Comparison of ENCODE assay signal across 14 cellular contexts in the genomic region with DNA sequence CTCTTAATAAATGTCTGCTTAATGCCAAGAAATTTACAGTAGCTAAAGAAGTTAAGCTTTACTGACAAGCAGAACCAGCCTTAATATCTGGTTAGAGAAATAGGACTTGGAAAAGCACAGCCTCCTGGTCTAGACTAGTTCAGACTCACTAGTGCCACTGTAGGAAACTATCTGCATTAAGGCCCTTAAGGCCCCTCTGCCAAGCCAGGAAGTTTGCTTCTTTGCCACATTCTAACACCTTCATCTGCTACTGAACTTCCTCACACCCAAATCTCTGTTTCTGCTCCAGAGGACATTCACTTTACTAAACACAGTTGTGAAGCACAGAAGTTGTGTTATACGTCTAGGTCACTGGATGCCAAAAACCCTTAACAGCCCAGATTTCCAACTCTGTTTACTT.
DNase-seq lines count a peak whose midpoint lies in the region; ATAC-seq and TF ChIP-seq lines count a peak whose summit lies in the region.
"Had no signal": no experiment of that assay in that cellular context is flagged by ENCODE, and none has a peak within 500 bp of the region (broad histone marks: within the 10 kb centered on the region; RNA-seq: fewer than 3 reads in every experiment).

No MANE protein-coding gene starts in this region.

- peaks cover 2% of the 10 kb centered on the region; the same call in 1 of the 2 replicates for H3K9me3 ChIP-seq in IMR-90 (ENCODE audit: control insufficient read depth, insufficient read depth, low read length)
- peaks cover 13% of the 10 kb centered on the region for H3K9me3 ChIP-seq in endodermal cell (ENCODE audit: control insufficient read depth, low read length)
- H3K9me3 ChIP-seq: BE2C had no signal

- no peak overlapping the region for H3K27ac ChIP-seq in IMR-90 (ENCODE audit: insufficient read depth, low read length)
- no peak overlapping the region for H3K27ac ChIP-seq in endodermal cell (ENCODE audit: low read depth, low read length)
- no peak overlapping the region for H3K27ac ChIP-seq in mesendoderm (ENCODE audit: low read depth, low read length)
- H3K27ac ChIP-seq: C4-2B had no signal

- no peak for TF ChIP-seq POLR2A in IMR-90 (IDR thresholded peaks at IDR 0.05; ENCODE audit: low read depth, low read length)

- peaks cover 18% of the 10 kb centered on the region for H3K4me1 Mint-ChIP-seq in Calu3 (ENCODE audit: low read depth, unreplicated experiment)
- peaks cover 3% of the 10 kb centered on the region for H3K4me1 Mint-ChIP-seq in endodermal cell
- no peaks in the 10 kb centered on the region for H3K4me1 Mint-ChIP-seq in activated T-helper 1 cell treated with anti-CD3 and anti-CD28 coated beads, Interleukin-12 subunit alpha, Interleukin-12 subunit beta, Interleukin-2, Interleukin-4 antibody, amounts not matched to agents 30 ng/mL and 10 ng/mL and 1 ng/mL, durations not matched to agents 14 hours and 24 hours and 36 hours (ENCODE audit: low read depth)

- TF ChIP-seq CTCF in Calu3 (IDR thresholded peaks at IDR 0.05; ENCODE audit: unreplicated experiment) (no peak), IMR-90 (conservative IDR thresholded peaks at IDR 0.05; ENCODE audit: low read depth, low read length) (no peak), endodermal cell (conservative IDR thresholded peaks at IDR 0.05) (peak; percentile 28)

- DNase-seq in Calu3 (no peak), IMR-90 (no peak), endodermal cell (no peak), mesendoderm (no peak), epidermal melanocyte (ENCODE audit: insufficient read length, low spot score) (no peak)
- no peak for DNase-seq in stimulated activated naive CD8-positive, alpha-beta T cell treated with anti-CD3 and anti-CD28 coated beads, Interleukin-15, Interleukin-2, amounts not matched to agents 100 U/mL and 50 U/mL, for 24 hours
- no peak for DNase-seq in effector CD4-positive, alpha-beta T cell
- DNase-seq in activated T-helper 1 cell treated with anti-CD3 and anti-CD28 coated beads, Interleukin-12 subunit alpha, Interleukin-12 subunit beta, Interleukin-2, Interleukin-4 antibody, amounts not matched to agents 30 ng/mL and 10 ng/mL and 1 ng/mL, durations not matched to agents 14 hours and 24 hours and 36 hours (ENCODE audit: low spot score): no peak
- DNase-seq: BE2C; CD4-positive, alpha-beta memory T cell; DND-41; GDM1 had no signal

- peaks cover 6% of the 10 kb centered on the region for H3K9me3 Mint-ChIP-seq in Calu3 (ENCODE audit: low read depth, unreplicated experiment)
- H3K9me3 Mint-ChIP-seq in endodermal cell: peaks cover 17% of the 10 kb centered on the region
- peaks cover 18% of the 10 kb centered on the region for H3K9me3 Mint-ChIP-seq in activated T-helper 1 cell treated with anti-CD3 and anti-CD28 coated beads, Interleukin-12 subunit alpha, Interleukin-12 subunit beta, Interleukin-2, Interleukin-4 antibody, amounts not matched to agents 30 ng/mL and 10 ng/mL and 1 ng/mL, durations not matched to agents 14 hours and 24 hours and 36 hours

- H3K27me3 Mint-ChIP-seq in Calu3 (ENCODE audit: unreplicated experiment) (no peaks in the 10 kb centered on the region), endodermal cell (ENCODE audit: insufficient read depth) (peaks cover 1% of the 10 kb centered on the region)
- H3K27me3 Mint-ChIP-seq in activated T-helper 1 cell treated with anti-CD3 and anti-CD28 coated beads, Interleukin-12 subunit alpha, Interleukin-12 subunit beta, Interleukin-2, Interleukin-4 antibody, amounts not matched to agents 30 ng/mL and 10 ng/mL and 1 ng/mL, durations not matched to agents 14 hours and 24 hours and 36 hours (ENCODE audit: insufficient read depth): no peaks in the 10 kb centered on the region
- H3K27me3 Mint-ChIP-seq: CD4-positive, alpha-beta memory T cell had no signal

- WGBS in IMR-90 (ENCODE audit: extremely low coverage in 2 of 2, insufficient read length in 1 of 2), 2 experiments: no CpG with 5 or more reads among the region's 1 CpG
- 81 to 100% methylated on average over 1 of the region's 1 CpG for WGBS in endodermal cell (ENCODE audit: insufficient coverage in 1 of 2, insufficient read length in 1 of 2), 2 experiments
- no CpG with 5 or more reads among the region's 1 CpG for WGBS in mesendoderm (ENCODE audit: extremely low coverage, insufficient coverage, low lambda C conversion rate)

- BruUV-seq in Calu3 (replicated peaks; lab: Mats Ljungman, UMichigan) (no TSS peak), IMR-90 (replicated peaks; lab: Mats Ljungman, UMichigan) (no TSS peak)

- H3K27me3 ChIP-seq in IMR-90 (ENCODE audit: control insufficient read depth, insufficient read depth, low read length) (no peaks in the 10 kb centered on the region), endodermal cell (ENCODE audit: control insufficient read depth, insufficient read depth, low read length, poor library complexity, severe bottlenecking) (no peaks in the 10 kb centered on the region), mesendoderm (ENCODE audit: insufficient read depth, low read length, poor library complexity) (no peaks in the 10 kb centered on the region)
- H3K27me3 ChIP-seq: BE2C had no signal

- H3K4ac ChIP-seq in IMR-90 (ENCODE audit: low read depth, low read length) (peak overlapping the region; percentile 66), mesendoderm (ENCODE audit: low read depth, low read length) (no peak overlapping the region)

- H3K4me3 Mint-ChIP-seq in Calu3 (ENCODE audit: low read depth, unreplicated experiment) (no peak overlapping the region), endodermal cell (no peak overlapping the region)
- no peak overlapping the region for H3K4me3 Mint-ChIP-seq in activated T-helper 1 cell treated with anti-CD3 and anti-CD28 coated beads, Interleukin-12 subunit alpha, Interleukin-12 subunit beta, Interleukin-2, Interleukin-4 antibody, amounts not matched to agents 30 ng/mL and 10 ng/mL and 1 ng/mL, durations not matched to agents 14 hours and 24 hours and 36 hours
- H3K4me3 Mint-ChIP-seq: CD4-positive, alpha-beta memory T cell had no signal

- CTCF ChIA-PET in Calu3 (lab: Charles Lee) (no interaction called here), IMR-90 (lab: Yijun Ruan, JAX) (no interaction called here)

- no peaks in the 10 kb centered on the region for H3K9me1 ChIP-seq in IMR-90 (ENCODE audit: insufficient read depth, low read length)

- TF ChIP-seq RAD21 in IMR-90 (IDR thresholded peaks at IDR 0.05; ENCODE audit: low read length): no peak

- no peak overlapping the region for H3K18ac ChIP-seq in IMR-90 (ENCODE audit: low read depth, low read length)
- no peak overlapping the region for H3K18ac ChIP-seq in mesendoderm (ENCODE audit: low read length)

- H2BK5ac ChIP-seq in IMR-90 (ENCODE audit: low read depth, low read length, poor library complexity, severe bottlenecking) (no peak overlapping the region), mesendoderm (ENCODE audit: low read length) (no peak overlapping the region)

- H3K9ac ChIP-seq in IMR-90 (ENCODE audit: low read depth, low read length) (no peak overlapping the region), endodermal cell (ENCODE audit: extremely low read depth, low read length, poor library complexity, severe bottlenecking) (no peak overlapping the region), mesendoderm (ENCODE audit: low read length) (no peak overlapping the region)

- H2BK20ac ChIP-seq in IMR-90 (ENCODE audit: low read depth, low read length): peak overlapping the region; percentile 61

- H4K91ac ChIP-seq in IMR-90 (ENCODE audit: insufficient read depth, low read depth, low read length): peak overlapping the region; percentile 31; the same call in 1 of the 2 replicates

- no peak overlapping the region for H3K4me2 ChIP-seq in IMR-90 (ENCODE audit: low read depth, low read length)
- H3K4me2 ChIP-seq in mesendoderm (ENCODE audit: low read length): no peak overlapping the region

- H2BK15ac ChIP-seq in IMR-90 (ENCODE audit: low read depth, low read length) (peak overlapping the region; percentile 84; the same call in 2 of the 3 replicates), mesendoderm (replicated peaks; ENCODE audit: low read depth) (no peak overlapping the region)

- ATAC-seq in IMR-90 (ENCODE audit: low read depth): no peak
- ATAC-seq in stimulated activated naive CD8-positive, alpha-beta T cell treated with anti-CD3 and anti-CD28 coated beads, Interleukin-15, Interleukin-2, amounts not matched to agents 100 U/mL and 50 U/mL, for 24 hours: no peak

- no peak overlapping the region for H2AFZ ChIP-seq in IMR-90 (replicated peaks; ENCODE audit: low read length, poor library complexity)

- no peaks in the 10 kb centered on the region for H3K36me3 ChIP-seq in IMR-90 (ENCODE audit: control insufficient read depth, insufficient read depth, low read length)
- no peaks in the 10 kb centered on the region for H3K36me3 ChIP-seq in endodermal cell (ENCODE audit: control insufficient read depth, insufficient read depth, low read length)
- H3K36me3 ChIP-seq in mesendoderm (ENCODE audit: control insufficient read depth, insufficient read depth, low read length): no peaks in the 10 kb centered on the region
- H3K36me3 ChIP-seq: BE2C had no signal

- H3K79me1 ChIP-seq in IMR-90 (ENCODE audit: low read depth in 1 of 2, low read length in 2 of 2): 0 out of 4 replicates have a peak, but pooled peaks cover 0 to 5% of the 10 kb centered on the region in 2 experiments
- H3K79me1 ChIP-seq in mesendoderm (ENCODE audit: low read length): no peaks in the 10 kb centered on the region

- intact Hi-C loops in Calu3 (cut with micrococcal nuclease; ENCODE audit: unreplicated experiment): no loop called here
- intact Hi-C loops in IMR-90 (cut with micrococcal nuclease): loop anchor here (5.0 kb wide), 1 partner anchor 75 kb away; no protein-coding TSS in a partner anchor
- intact Hi-C loops in activated T-helper 1 cell treated with anti-CD3 and anti-CD28 coated beads, Interleukin-12 subunit alpha, Interleukin-12 subunit beta, Interleukin-2, Interleukin-4 antibody, amounts not matched to agents 30 ng/mL and 10 ng/mL and 1 ng/mL, durations not matched to agents 14 hours and 24 hours and 36 hours (cut with micrococcal nuclease): no loop called here

- POLR2A ChIA-PET in IMR-90 (lab: Charles Lee; ENCODE audit: unreplicated experiment): no interaction called here

- H3K23ac ChIP-seq in IMR-90 (ENCODE audit: low read depth, low read length): peak overlapping the region; percentile 18; the same call in 1 of the 2 replicates
- H3K23ac ChIP-seq in mesendoderm (ENCODE audit: low read length): no peak overlapping the region

- dilution Hi-C loops in IMR-90 (cut with HindIII; ENCODE audit: low sequenced_read_pairs, unreplicated experiment): no loop called here

- H3K14ac ChIP-seq in IMR-90 (replicated peaks; ENCODE audit: low read depth, low read length): peak overlapping the region; percentile 60; the same call in 1 of the 2 replicates

- H3K27ac Mint-ChIP-seq in Calu3 (ENCODE audit: unreplicated experiment): peak overlapping the region; percentile 96
- no peak overlapping the region for H3K27ac Mint-ChIP-seq in endodermal cell
- no peak overlapping the region for H3K27ac Mint-ChIP-seq in activated T-helper 1 cell treated with anti-CD3 and anti-CD28 coated beads, Interleukin-12 subunit alpha, Interleukin-12 subunit beta, Interleukin-2, Interleukin-4 antibody, amounts not matched to agents 30 ng/mL and 10 ng/mL and 1 ng/mL, durations not matched to agents 14 hours and 24 hours and 36 hours
- H3K27ac Mint-ChIP-seq: CD4-positive, alpha-beta memory T cell had no signal

- H4K8ac ChIP-seq in IMR-90 (ENCODE audit: low read depth in 2 of 2, low read length in 2 of 2) (no peak overlapping the region; a peak in 1 of 4 replicates), mesendoderm (ENCODE audit: low read depth, low read length) (no peak overlapping the region)

- no peak overlapping the region for H2AK9ac ChIP-seq in IMR-90 (replicated peaks; ENCODE audit: low read depth, low read length, poor library complexity)

- H3K4me1 ChIP-seq in IMR-90 (ENCODE audit: control insufficient read depth, insufficient read depth, low read length): peaks cover 6% of the 10 kb centered on the region
- H3K4me1 ChIP-seq in endodermal cell (ENCODE audit: control insufficient read depth, insufficient read depth, low read length): no peaks in the 10 kb centered on the region
- H3K4me1 ChIP-seq in mesendoderm (ENCODE audit: control insufficient read depth, low read depth, low read length): no peaks in the 10 kb centered on the region
- H3K4me1 ChIP-seq: BE2C had no signal

- H3K4me3 ChIP-seq in IMR-90 (ENCODE audit: insufficient read depth, low read depth, low read length) (no peak overlapping the region), endodermal cell (ENCODE audit: low read length) (no peak overlapping the region), mesendoderm (ENCODE audit: low read length) (no peak overlapping the region)
- H3K4me3 ChIP-seq: GM23248 had no signal

- H4K20me1 ChIP-seq in IMR-90 (ENCODE audit: insufficient read depth, low read length): no peaks in the 10 kb centered on the region

- peak overlapping the region; percentile 60 for H2BK120ac ChIP-seq in IMR-90 (ENCODE audit: low read depth, low read length)
- no peak overlapping the region for H2BK120ac ChIP-seq in mesendoderm (ENCODE audit: low read depth, low read length)

- H2AK5ac ChIP-seq in IMR-90 (ENCODE audit: low read depth, low read length): peak overlapping the region; percentile 30; the same call in 1 of the 2 replicates
- no peak overlapping the region for H2AK5ac ChIP-seq in mesendoderm (ENCODE audit: low read length)

- in situ Hi-C loops in IMR-90 (cut with MboI; ENCODE audit: low sequenced_read_pairs): no loop called here

- H3K36me3 Mint-ChIP-seq in Calu3 (ENCODE audit: insufficient read depth, unreplicated experiment) (no peaks in the 10 kb centered on the region), endodermal cell (ENCODE audit: low read depth) (peaks cover 8% of the 10 kb centered on the region)
- peaks cover 3% of the 10 kb centered on the region for H3K36me3 Mint-ChIP-seq in activated T-helper 1 cell treated with anti-CD3 and anti-CD28 coated beads, Interleukin-12 subunit alpha, Interleukin-12 subunit beta, Interleukin-2, Interleukin-4 antibody, amounts not matched to agents 30 ng/mL and 10 ng/mL and 1 ng/mL, durations not matched to agents 14 hours and 24 hours and 36 hours (ENCODE audit: low read depth)

- no peak overlapping the region for H4K5ac ChIP-seq in IMR-90 (ENCODE audit: low read depth, low read length)
- no peak overlapping the region for H4K5ac ChIP-seq in mesendoderm (ENCODE audit: low read length)

- H3K79me2 ChIP-seq in mesendoderm (ENCODE audit: control insufficient read depth, insufficient read depth, low read length): no peaks in the 10 kb centered on the region

- H3K56ac ChIP-seq in IMR-90 (ENCODE audit: extremely low read depth, insufficient read depth, low read length) (no peak overlapping the region), mesendoderm (ENCODE audit: low read length) (peak overlapping the region; percentile 11)
